In the genomic region with DNA sequence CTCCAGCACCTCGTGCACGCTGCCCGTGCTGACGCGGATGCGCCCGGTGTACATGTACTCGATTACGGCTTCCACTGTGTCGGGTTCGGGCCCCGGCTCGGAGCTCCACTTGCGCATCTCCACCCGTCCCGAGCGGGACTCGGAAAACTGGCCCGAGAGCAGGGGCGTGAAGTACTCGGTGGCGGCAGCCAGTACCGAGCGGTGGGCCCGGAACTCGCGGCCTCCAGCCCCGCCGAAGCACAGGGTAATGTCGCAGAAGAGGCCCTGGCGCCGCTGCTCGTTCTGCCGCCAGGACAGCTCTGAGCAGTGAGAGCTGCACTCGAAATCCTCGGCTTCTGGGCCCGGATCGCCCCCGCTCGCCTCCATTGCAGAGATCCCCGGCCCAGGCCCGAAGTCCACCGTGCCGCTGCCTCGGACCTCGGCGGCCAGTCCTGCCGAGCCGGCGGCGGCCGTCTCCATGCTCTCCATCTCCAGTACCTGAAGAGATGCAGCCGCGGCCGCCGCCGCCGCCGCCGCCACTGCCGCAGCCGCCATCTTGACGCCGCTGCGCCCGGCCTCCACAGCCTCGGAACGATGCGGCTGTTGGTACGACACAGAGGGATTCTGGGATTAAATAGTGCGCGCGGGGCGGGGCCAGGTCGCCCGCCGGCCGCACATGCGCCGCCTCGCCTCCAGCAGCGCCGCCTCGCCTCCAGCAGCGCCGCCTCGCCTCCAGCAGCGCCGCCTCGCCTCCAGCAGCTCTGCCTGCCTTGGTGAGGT, we compare ENCODE assay signal across 1 cellular context.
A peak's percentile ranks its signal among the peaks of the same experiment; 100 is the strongest.
TF ChIP-seq lines count a peak whose summit lies in the region.

A gene with protein sequence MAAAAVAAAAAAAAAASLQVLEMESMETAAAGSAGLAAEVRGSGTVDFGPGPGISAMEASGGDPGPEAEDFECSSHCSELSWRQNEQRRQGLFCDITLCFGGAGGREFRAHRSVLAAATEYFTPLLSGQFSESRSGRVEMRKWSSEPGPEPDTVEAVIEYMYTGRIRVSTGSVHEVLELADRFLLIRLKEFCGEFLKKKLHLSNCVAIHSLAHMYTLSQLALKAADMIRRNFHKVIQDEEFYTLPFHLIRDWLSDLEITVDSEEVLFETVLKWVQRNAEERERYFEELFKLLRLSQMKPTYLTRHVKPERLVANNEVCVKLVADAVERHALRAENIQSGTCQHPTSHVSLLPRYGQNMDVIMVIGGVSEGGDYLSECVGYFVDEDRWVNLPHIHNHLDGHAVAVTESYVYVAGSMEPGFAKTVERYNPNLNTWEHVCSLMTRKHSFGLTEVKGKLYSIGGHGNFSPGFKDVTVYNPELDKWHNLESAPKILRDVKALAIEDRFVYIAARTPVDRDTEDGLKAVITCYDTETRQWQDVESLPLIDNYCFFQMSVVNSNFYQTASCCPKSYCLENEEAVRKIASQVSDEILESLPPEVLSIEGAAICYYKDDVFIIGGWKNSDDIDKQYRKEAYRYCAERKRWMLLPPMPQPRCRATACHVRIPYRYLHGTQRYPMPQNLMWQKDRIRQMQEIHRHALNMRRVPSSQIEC (minus strand): TSS at position 587 of the 759 bp plus-strand sequence. CDS start 53 bp downstream, at position 534.

TF ChIP-seq in HepG2, 621 proteins besides CTCF, POLR2A, EP300 and RAD21 (continued from another document and continues in another):
- TF ChIP-seq, protein P1, sequence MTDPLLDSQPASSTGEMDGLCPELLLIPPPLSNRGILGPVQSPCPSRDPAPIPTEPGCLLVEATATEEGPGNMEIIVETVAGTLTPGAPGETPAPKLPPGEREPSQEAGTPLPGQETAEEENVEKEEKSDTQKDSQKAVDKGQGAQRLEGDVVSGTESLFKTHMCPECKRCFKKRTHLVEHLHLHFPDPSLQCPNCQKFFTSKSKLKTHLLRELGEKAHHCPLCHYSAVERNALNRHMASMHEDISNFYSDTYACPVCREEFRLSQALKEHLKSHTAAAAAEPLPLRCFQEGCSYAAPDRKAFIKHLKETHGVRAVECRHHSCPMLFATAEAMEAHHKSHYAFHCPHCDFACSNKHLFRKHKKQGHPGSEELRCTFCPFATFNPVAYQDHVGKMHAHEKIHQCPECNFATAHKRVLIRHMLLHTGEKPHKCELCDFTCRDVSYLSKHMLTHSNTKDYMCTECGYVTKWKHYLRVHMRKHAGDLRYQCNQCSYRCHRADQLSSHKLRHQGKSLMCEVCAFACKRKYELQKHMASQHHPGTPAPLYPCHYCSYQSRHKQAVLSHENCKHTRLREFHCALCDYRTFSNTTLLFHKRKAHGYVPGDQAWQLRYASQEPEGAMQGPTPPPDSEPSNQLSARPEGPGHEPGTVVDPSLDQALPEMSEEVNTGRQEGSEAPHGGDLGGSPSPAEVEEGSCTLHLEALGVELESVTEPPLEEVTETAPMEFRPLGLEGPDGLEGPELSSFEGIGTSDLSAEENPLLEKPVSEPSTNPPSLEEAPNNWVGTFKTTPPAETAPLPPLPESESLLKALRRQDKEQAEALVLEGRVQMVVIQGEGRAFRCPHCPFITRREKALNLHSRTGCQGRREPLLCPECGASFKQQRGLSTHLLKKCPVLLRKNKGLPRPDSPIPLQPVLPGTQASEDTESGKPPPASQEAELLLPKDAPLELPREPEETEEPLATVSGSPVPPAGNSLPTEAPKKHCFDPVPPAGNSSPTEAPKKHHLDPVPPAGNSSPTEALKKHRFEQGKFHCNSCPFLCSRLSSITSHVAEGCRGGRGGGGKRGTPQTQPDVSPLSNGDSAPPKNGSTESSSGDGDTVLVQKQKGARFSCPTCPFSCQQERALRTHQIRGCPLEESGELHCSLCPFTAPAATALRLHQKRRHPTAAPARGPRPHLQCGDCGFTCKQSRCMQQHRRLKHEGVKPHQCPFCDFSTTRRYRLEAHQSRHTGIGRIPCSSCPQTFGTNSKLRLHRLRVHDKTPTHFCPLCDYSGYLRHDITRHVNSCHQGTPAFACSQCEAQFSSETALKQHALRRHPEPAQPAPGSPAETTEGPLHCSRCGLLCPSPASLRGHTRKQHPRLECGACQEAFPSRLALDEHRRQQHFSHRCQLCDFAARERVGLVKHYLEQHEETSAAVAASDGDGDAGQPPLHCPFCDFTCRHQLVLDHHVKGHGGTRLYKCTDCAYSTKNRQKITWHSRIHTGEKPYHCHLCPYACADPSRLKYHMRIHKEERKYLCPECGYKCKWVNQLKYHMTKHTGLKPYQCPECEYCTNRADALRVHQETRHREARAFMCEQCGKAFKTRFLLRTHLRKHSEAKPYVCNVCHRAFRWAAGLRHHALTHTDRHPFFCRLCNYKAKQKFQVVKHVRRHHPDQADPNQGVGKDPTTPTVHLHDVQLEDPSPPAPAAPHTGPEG (CRISPR knock-in tag; IDR thresholded peaks at IDR 0.05), result no peak
- TF ChIP-seq RFX5 (IDR thresholded peaks at IDR 0.05; ENCODE audit: low read depth, low read length) (0 out of 2 replicates have a peak, but pooled peaks have one; percentile 10), ZNF615 (CRISPR knock-in tag; IDR thresholded peaks at IDR 0.05; ENCODE audit: borderline replicate concordance) (peak; percentile 69; the same call in 1 of the 2 replicates), ZNF792 (CRISPR knock-in tag; IDR thresholded peaks at IDR 0.05) (peak; percentile 90), ZNF644 (CRISPR knock-in tag; IDR thresholded peaks at IDR 0.05; ENCODE audit: low read depth) (no peak), ZNF496 (CRISPR knock-in tag; IDR thresholded peaks at IDR 0.05; ENCODE audit: insufficient replicate concordance) (no peak), XBP1 (CRISPR knock-in tag; IDR thresholded peaks at IDR 0.05) (no peak), PAF1 (CRISPR knock-in tag; IDR thresholded peaks at IDR 0.05) (no peak), ZNF329 (CRISPR knock-in tag; IDR thresholded peaks at IDR 0.05; ENCODE audit: low read depth) (no peak; the same call in none of the 2 replicates), ZNF607 (CRISPR knock-in tag; IDR thresholded peaks at IDR 0.05; ENCODE audit: borderline replicate concordance) (peak; percentile 51), RELA (CRISPR knock-in tag; IDR thresholded peaks at IDR 0.05) (no peak), NFIB (CRISPR knock-in tag; IDR thresholded peaks at IDR 0.05; ENCODE audit: borderline replicate concordance) (no peak), ZNF234 (CRISPR knock-in tag; conservative IDR thresholded peaks at IDR 0.05) (peak; percentile 90; the same call in 1 of the 2 replicates), ZNF557 (CRISPR knock-in tag; IDR thresholded peaks at IDR 0.05) (0 out of 2 replicates have a peak, but pooled peaks have one; percentile 22), SUZ12 (IDR thresholded peaks at IDR 0.05; ENCODE audit: low read depth, low read length) (no peak), CBX2 (IDR thresholded peaks at IDR 0.05; ENCODE audit: low read depth, low read length) (no peak), CBX2 (CRISPR knock-in tag; IDR thresholded peaks at IDR 0.05; ENCODE audit: low read depth) (no peak), KLF15 (CRISPR knock-in tag; IDR thresholded peaks at IDR 0.05; ENCODE audit: borderline replicate concordance) (no peak), ZNF709 (CRISPR knock-in tag; IDR thresholded peaks at IDR 0.05) (peak; percentile 86), HDAC1 (CRISPR knock-in tag; IDR thresholded peaks at IDR 0.05) (peak; percentile 22; the same call in 1 of the 2 replicates), HMG20B (CRISPR knock-in tag; conservative IDR thresholded peaks at IDR 0.05) (no peak; the same call in none of the 2 replicates), ZNF160 (CRISPR knock-in tag; IDR thresholded peaks at IDR 0.05) (peak; percentile 82; the same call in 1 of the 2 replicates), SMC3 (IDR thresholded peaks at IDR 0.05; ENCODE audit: low read length) (no peak), PAWR (CRISPR knock-in tag; IDR thresholded peaks at IDR 0.05; ENCODE audit: borderline replicate concordance) (0 out of 2 replicates have a peak, but pooled peaks have one; percentile 25), SP5 (CRISPR knock-in tag; IDR thresholded peaks at IDR 0.05; ENCODE audit: borderline replicate concordance, low read depth) (0 out of 2 replicates have a peak, but pooled peaks have one; percentile 33), JDP2 (CRISPR knock-in tag; IDR thresholded peaks at IDR 0.05; ENCODE audit: borderline replicate concordance) (no peak), SNAPC2 (CRISPR knock-in tag; IDR thresholded peaks at IDR 0.05) (0 out of 2 replicates have a peak, but pooled peaks have one; percentile 71), ZNF430 (CRISPR knock-in tag; IDR thresholded peaks at IDR 0.05) (peak; percentile 92), ZNF543 (CRISPR knock-in tag; IDR thresholded peaks at IDR 0.05) (peak; percentile 93), THYN1 (CRISPR knock-in tag; IDR thresholded peaks at IDR 0.05; ENCODE audit: borderline replicate concordance, low read depth) (no peak; the same call in 1 of the 2 replicates), DNMT1 (CRISPR knock-in tag; IDR thresholded peaks at IDR 0.05) (peak; percentile 66; the same call in 1 of the 2 replicates), NFIC (IDR thresholded peaks at IDR 0.05; ENCODE audit: low read length) (no peak)
- TF ChIP-seq, protein P2, sequence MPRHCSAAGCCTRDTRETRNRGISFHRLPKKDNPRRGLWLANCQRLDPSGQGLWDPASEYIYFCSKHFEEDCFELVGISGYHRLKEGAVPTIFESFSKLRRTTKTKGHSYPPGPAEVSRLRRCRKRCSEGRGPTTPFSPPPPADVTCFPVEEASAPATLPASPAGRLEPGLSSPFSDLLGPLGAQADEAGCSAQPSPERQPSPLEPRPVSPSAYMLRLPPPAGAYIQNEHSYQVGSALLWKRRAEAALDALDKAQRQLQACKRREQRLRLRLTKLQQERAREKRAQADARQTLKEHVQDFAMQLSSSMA (CRISPR knock-in tag; IDR thresholded peaks at IDR 0.05), result no peak; the same call in none of the 2 replicates
- TF ChIP-seq, protein P3, sequence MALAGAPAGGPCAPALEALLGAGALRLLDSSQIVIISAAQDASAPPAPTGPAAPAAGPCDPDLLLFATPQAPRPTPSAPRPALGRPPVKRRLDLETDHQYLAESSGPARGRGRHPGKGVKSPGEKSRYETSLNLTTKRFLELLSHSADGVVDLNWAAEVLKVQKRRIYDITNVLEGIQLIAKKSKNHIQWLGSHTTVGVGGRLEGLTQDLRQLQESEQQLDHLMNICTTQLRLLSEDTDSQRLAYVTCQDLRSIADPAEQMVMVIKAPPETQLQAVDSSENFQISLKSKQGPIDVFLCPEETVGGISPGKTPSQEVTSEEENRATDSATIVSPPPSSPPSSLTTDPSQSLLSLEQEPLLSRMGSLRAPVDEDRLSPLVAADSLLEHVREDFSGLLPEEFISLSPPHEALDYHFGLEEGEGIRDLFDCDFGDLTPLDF (CRISPR knock-in tag; IDR thresholded peaks at IDR 0.05), result no peak
- TF ChIP-seq, protein P4, sequence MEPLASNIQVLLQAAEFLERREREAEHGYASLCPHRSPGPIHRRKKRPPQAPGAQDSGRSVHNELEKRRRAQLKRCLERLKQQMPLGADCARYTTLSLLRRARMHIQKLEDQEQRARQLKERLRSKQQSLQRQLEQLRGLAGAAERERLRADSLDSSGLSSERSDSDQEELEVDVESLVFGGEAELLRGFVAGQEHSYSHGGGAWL (CRISPR knock-in tag; IDR thresholded peaks at IDR 0.05), result peak; percentile 93
- TF ChIP-seq, protein P5, sequence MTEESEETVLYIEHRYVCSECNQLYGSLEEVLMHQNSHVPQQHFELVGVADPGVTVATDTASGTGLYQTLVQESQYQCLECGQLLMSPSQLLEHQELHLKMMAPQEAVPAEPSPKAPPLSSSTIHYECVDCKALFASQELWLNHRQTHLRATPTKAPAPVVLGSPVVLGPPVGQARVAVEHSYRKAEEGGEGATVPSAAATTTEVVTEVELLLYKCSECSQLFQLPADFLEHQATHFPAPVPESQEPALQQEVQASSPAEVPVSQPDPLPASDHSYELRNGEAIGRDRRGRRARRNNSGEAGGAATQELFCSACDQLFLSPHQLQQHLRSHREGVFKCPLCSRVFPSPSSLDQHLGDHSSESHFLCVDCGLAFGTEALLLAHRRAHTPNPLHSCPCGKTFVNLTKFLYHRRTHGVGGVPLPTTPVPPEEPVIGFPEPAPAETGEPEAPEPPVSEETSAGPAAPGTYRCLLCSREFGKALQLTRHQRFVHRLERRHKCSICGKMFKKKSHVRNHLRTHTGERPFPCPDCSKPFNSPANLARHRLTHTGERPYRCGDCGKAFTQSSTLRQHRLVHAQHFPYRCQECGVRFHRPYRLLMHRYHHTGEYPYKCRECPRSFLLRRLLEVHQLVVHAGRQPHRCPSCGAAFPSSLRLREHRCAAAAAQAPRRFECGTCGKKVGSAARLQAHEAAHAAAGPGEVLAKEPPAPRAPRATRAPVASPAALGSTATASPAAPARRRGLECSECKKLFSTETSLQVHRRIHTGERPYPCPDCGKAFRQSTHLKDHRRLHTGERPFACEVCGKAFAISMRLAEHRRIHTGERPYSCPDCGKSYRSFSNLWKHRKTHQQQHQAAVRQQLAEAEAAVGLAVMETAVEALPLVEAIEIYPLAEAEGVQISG (CRISPR knock-in tag; IDR thresholded peaks at IDR 0.05), result peak; percentile 90
- TF ChIP-seq, protein P6, sequence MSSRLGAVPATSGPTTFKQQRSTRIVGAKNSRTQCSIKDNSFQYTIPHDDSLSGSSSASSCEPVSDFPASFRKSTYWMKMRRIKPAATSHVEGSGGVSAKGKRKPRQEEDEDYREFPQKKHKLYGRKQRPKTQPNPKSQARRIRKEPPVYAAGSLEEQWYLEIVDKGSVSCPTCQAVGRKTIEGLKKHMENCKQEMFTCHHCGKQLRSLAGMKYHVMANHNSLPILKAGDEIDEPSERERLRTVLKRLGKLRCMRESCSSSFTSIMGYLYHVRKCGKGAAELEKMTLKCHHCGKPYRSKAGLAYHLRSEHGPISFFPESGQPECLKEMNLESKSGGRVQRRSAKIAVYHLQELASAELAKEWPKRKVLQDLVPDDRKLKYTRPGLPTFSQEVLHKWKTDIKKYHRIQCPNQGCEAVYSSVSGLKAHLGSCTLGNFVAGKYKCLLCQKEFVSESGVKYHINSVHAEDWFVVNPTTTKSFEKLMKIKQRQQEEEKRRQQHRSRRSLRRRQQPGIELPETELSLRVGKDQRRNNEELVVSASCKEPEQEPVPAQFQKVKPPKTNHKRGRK (CRISPR knock-in tag; IDR thresholded peaks at IDR 0.05), result 0 out of 2 replicates have a peak, but pooled peaks have one; percentile 19
- TF ChIP-seq, protein P7, sequence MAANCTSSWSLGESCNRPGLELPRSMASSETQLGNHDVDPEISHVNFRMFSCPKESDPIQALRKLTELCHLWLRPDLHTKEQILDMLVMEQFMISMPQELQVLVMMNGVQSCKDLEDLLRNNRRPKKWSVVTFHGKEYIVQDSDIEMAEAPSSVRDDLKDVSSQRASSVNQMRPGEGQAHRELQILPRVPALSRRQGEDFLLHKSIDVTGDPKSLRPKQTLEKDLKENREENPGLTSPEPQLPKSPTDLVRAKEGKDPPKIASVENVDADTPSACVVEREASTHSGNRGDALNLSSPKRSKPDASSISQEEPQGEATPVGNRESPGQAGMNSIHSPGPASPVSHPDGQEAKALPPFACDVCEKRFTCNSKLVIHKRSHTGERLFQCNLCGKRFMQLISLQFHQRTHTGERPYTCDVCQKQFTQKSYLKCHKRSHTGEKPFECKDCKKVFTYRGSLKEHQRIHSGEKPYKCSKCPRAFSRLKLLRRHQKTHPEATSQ (CRISPR knock-in tag; IDR thresholded peaks at IDR 0.05; ENCODE audit: borderline replicate concordance), result peak; percentile 66; the same call in 1 of the 2 replicates
- TF ChIP-seq, protein P8, sequence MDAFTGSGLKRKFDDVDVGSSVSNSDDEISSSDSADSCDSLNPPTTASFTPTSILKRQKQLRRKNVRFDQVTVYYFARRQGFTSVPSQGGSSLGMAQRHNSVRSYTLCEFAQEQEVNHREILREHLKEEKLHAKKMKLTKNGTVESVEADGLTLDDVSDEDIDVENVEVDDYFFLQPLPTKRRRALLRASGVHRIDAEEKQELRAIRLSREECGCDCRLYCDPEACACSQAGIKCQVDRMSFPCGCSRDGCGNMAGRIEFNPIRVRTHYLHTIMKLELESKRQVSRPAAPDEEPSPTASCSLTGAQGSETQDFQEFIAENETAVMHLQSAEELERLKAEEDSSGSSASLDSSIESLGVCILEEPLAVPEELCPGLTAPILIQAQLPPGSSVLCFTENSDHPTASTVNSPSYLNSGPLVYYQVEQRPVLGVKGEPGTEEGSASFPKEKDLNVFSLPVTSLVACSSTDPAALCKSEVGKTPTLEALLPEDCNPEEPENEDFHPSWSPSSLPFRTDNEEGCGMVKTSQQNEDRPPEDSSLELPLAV (CRISPR knock-in tag; conservative IDR thresholded peaks at IDR 0.05; ENCODE audit: low read depth), result 0 out of 2 replicates have a peak, but pooled peaks have one; percentile 39
